In the genomic region with DNA sequence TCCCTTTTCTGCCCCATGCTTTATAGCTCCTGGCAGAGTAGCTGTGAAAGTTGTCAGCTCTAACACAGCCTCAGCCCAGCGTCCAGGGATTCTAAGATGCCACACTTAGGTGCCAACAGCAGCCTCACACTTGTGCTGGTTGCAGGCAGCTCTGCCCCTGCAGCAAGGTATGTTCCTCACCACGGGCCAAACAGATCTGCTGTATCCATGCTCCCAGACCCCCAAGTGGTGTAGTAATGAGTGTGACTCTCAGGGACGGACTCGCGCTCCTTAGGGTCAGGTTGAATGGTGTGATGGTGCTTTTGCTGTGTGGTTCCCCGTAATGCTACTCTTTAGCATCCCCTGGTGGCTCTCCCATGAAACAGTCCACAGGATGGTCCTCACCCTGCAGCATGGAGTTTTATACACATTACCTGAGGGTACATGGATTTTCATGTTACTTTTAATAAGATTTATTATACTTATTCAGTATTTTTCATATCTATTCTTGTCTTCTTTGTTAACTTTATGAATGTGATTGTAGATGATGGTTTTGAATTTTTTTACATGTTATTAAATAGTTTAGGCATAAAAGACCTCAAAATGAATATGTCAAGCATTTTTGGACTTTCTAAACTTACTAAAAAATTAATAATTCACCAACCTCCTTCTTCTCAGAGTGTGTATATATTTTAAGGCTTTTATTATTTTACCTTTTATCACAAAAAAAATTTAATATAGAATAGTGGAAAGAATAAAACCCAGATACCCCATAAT, we compare ENCODE assay signal across 8 cellular contexts.
DNase-seq lines count a peak whose midpoint lies in the region; ATAC-seq, FAIRE-seq and TF ChIP-seq lines count a peak whose summit lies in the region.
"Had no signal": no experiment of that assay in that cellular context is flagged by ENCODE, and none has a peak within 500 bp of the region (broad histone marks: within the 10 kb centered on the region; RNA-seq: fewer than 3 reads in every experiment).

No MANE protein-coding gene starts in this region.

- no peak overlapping the region for H2AFZ ChIP-seq in Karpas-422 (ENCODE audit: low read length)
- H2AFZ ChIP-seq in mammary epithelial cell (ENCODE audit: low read depth, low read length), result no peak overlapping the region
- H2AFZ ChIP-seq in keratinocyte (ENCODE audit: control insufficient read depth, low read length), result no peak overlapping the region

- no peaks in the 10 kb centered on the region for H4K20me1 ChIP-seq in Karpas-422 (ENCODE audit: insufficient read depth, low read depth, low read length)
- no peaks in the 10 kb centered on the region for H4K20me1 ChIP-seq in mammary epithelial cell (ENCODE audit: insufficient read depth, low read length)
- H4K20me1 ChIP-seq in keratinocyte (ENCODE audit: control insufficient read depth, extremely low read depth, insufficient read depth, low read length), result no peaks in the 10 kb centered on the region

- H3K9me1 ChIP-seq in keratinocyte (ENCODE audit: control insufficient read depth, extremely low read depth, insufficient read depth, low read length), result no peaks in the 10 kb centered on the region

- DNase-seq in GM03348 (ENCODE audit: low spot score), result peak; percentile 81
- peak; percentile 85 for DNase-seq in Karpas-422
- peak; percentile 6 for DNase-seq in SK-N-MC (ENCODE audit: low read depth, low spot score)
- peak; percentile 32 for DNase-seq in mammary epithelial cell
- no peak for DNase-seq in keratinocyte (ENCODE audit: low read depth, low spot score)
- DNase-seq in stimulated activated CD4-positive, alpha-beta T cell treated with anti-CD3 and anti-CD28 coated beads, TNF-alpha, amount 100 ng/mL, for 24 hours (ENCODE audit: low read depth in 3 of 3), result peak in 2 of 3 experiments; percentile 16 to 25

- H3K4me1 ChIP-seq in Karpas-422 (ENCODE audit: low read length), result no peaks in the 10 kb centered on the region
- H3K4me1 ChIP-seq in mammary epithelial cell (ENCODE audit: insufficient read depth, low read length), result no peaks in the 10 kb centered on the region
- H3K4me1 ChIP-seq in keratinocyte (ENCODE audit: control insufficient read depth, extremely low read depth, insufficient read depth, low read length), result no peaks in the 10 kb centered on the region

- in situ Hi-C loops in mammary epithelial cell (cut with MboI; ENCODE audit: low sequenced_read_pairs in 2 of 2), result loop anchor here in 1 of 2 donors (25.0 kb wide), 1 partner anchor 551 kb away; a partner anchor contains a TSS

- TF ChIP-seq CTCF in mammary epithelial cell (conservative IDR thresholded peaks at IDR 0.05 in 1 of 2, IDR thresholded peaks at IDR 0.05 in 1 of 2; ENCODE audit: extremely low read depth in 1 of 2, insufficient read depth in 1 of 2, low read depth in 1 of 2, low read length in 2 of 2) (peak; percentile 97 to 99), keratinocyte (optimal IDR thresholded peaks at IDR 0.05 in 1 of 3, IDR thresholded peaks at IDR 0.05 in 1 of 3, conservative IDR thresholded peaks at IDR 0.05 in 1 of 3; ENCODE audit: extremely low read depth in 1 of 3, insufficient read depth in 2 of 3, low read length in 3 of 3) (peak; percentile 94 to 99 (median 97))

- H3K4me2 ChIP-seq in Karpas-422 (ENCODE audit: low read depth, low read length, poor library complexity, severe bottlenecking), result no peak overlapping the region
- H3K4me2 ChIP-seq in mammary epithelial cell (ENCODE audit: insufficient read depth, low read depth, low read length), result no peak overlapping the region
- H3K4me2 ChIP-seq in keratinocyte (ENCODE audit: control insufficient read depth, extremely low read depth, insufficient read depth, low read depth, low read length), result no peak overlapping the region

- H3K27ac ChIP-seq in Karpas-422 (ENCODE audit: low read length) (no peak overlapping the region), SK-N-MC (no peak overlapping the region), mammary epithelial cell (ENCODE audit: insufficient read depth, low read depth, low read length) (no peak overlapping the region), keratinocyte (ENCODE audit: control insufficient read depth, insufficient read depth, low read length) (no peak overlapping the region)
- H3K27ac ChIP-seq: epithelial cell of prostate had no signal

- CTCF ChIA-PET in mammary epithelial cell (lab: Charles Lee; ENCODE audit: low non-redundant PET), result no interaction called here

- H3K36me3 ChIP-seq in Karpas-422 (ENCODE audit: insufficient read depth, low read length), result no peaks in the 10 kb centered on the region
- H3K36me3 ChIP-seq in SK-N-MC (ENCODE audit: insufficient read depth, low read length), result no peaks in the 10 kb centered on the region
- no peaks in the 10 kb centered on the region for H3K36me3 ChIP-seq in mammary epithelial cell (ENCODE audit: insufficient read depth, low read length)
- H3K36me3 ChIP-seq in keratinocyte (ENCODE audit: control insufficient read depth in 2 of 2, extremely low read depth in 1 of 2, insufficient read depth in 2 of 2, low read length in 2 of 2), result no peaks in the 10 kb centered on the region

- dilution Hi-C loops in mammary epithelial cell (cut with HindIII; ENCODE audit: low sequenced_read_pairs) (no loop called here), keratinocyte (cut with MboI; ENCODE audit: extremely low pct_ligation_motif_present, low sequenced_read_pairs) (no loop called here)

- ATAC-seq in GM21576 (IDR thresholded peaks at IDR 0.05; ENCODE audit: unreplicated experiment), result peak; percentile 84

- H3K9ac ChIP-seq in Karpas-422 (ENCODE audit: low read length), result no peak overlapping the region
- H3K9ac ChIP-seq in SK-N-MC (ENCODE audit: insufficient read length), result no peak overlapping the region
- H3K9ac ChIP-seq in mammary epithelial cell (ENCODE audit: insufficient read depth, low read length), result no peak overlapping the region
- no peak overlapping the region for H3K9ac ChIP-seq in keratinocyte (ENCODE audit: control insufficient read depth, extremely low read depth, insufficient read depth, low read length)

- BruUV-seq in mammary epithelial cell (replicated peaks; lab: Mats Ljungman, UMichigan), result no TSS peak

- no peaks in the 10 kb centered on the region for H3K9me2 ChIP-seq in Karpas-422 (replicated peaks; ENCODE audit: insufficient read depth, low read length)

- intact Hi-C loops in mammary epithelial cell (cut with micrococcal nuclease), result loop anchor here (1.0 to 10.0 kb wide), 4 partner anchors 344 to 1988 kb away; no protein-coding TSS in a partner anchor

- H3K79me2 ChIP-seq in Karpas-422 (ENCODE audit: low read length) (no peaks in the 10 kb centered on the region), mammary epithelial cell (ENCODE audit: insufficient read depth, low read length) (no peaks in the 10 kb centered on the region), keratinocyte (ENCODE audit: control insufficient read depth, insufficient read depth, low read length) (no peaks in the 10 kb centered on the region)

- FAIRE-seq in keratinocyte (lab: Jason Lieb, UNC), result peak; percentile 74

- no peaks in the 10 kb centered on the region for H3K27me3 ChIP-seq in Karpas-422 (ENCODE audit: low read length)
- H3K27me3 ChIP-seq in mammary epithelial cell (ENCODE audit: insufficient read depth, low read length), result no peaks in the 10 kb centered on the region
- no peaks in the 10 kb centered on the region for H3K27me3 ChIP-seq in keratinocyte (ENCODE audit: control insufficient read depth, extremely low read depth, insufficient read depth, low read length)

- WGBS in mammary epithelial cell (ENCODE audit: low coverage, missing lambda C conversion rate), result 15% methylated on average over 6 of the region's 6 CpGs

- H3K9me3 ChIP-seq in Karpas-422 (ENCODE audit: low read length) (no peaks in the 10 kb centered on the region), SK-N-MC (ENCODE audit: low read depth, low read length) (no peaks in the 10 kb centered on the region), mammary epithelial cell (replicated peaks; ENCODE audit: insufficient read depth, low read length) (no peaks in the 10 kb centered on the region), keratinocyte (ENCODE audit: control insufficient read depth, low read depth, low read length) (no peaks in the 10 kb centered on the region)

- H3K4me3 ChIP-seq in Karpas-422 (ENCODE audit: low read length) (no peak overlapping the region), SK-N-MC (no peak overlapping the region), mammary epithelial cell (replicated peaks in 1 of 3; ENCODE audit: insufficient read depth in 1 of 3, low read depth in 2 of 3, low read length in 3 of 3) (no peak overlapping the region), keratinocyte (ENCODE audit: control insufficient read depth in 2 of 3, extremely low read depth in 1 of 3, insufficient read depth in 2 of 3, low read depth in 1 of 3, low read length in 3 of 3) (no peak overlapping the region)
